16 cellular contexts compared by ENCODE assay signal in the genomic region with DNA sequence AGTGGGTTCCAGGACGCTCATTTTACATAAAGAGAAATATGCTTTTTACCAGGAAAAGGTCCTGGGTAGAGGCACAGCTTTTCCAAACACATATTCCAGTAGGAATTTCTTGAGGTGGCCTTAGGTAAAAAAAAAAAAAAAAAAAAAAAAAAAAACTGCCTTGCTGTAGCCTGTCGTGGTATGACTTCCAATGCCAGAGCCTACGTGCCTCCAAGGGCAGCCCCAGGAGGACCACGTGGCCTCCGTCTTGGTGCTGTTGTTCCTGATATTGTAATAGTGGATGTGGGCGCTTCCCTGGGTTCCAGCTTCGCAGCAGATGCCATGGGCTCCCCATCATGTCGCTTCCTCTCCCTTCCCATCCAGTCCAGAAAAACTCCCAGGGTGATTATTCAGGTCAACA. TPM values are rescaled to one million over a fixed set of nuclear protein-coding genes. Genes with fewer than 3 reads are reported as not detected.
A peak's percentile ranks its signal among the peaks of the same experiment; 100 is the strongest.
DNase-seq lines count a peak whose midpoint lies in the region; ATAC-seq and TF ChIP-seq lines count a peak whose summit lies in the region.
"Had no signal": no experiment of that assay in that cellular context is flagged by ENCODE, and none has a peak within 500 bp of the region (broad histone marks: within the 10 kb centered on the region; RNA-seq: fewer than 3 reads in every experiment).

No MANE protein-coding gene starts in this region.

- TF ChIP-seq CTCF in heart left ventricle (IDR thresholded peaks at IDR 0.05) (no peak), HEK293 (tag by site-specific recombination; IDR thresholded peaks at IDR 0.05) (no peak), progenitor cell of endocrine pancreas (IDR thresholded peaks at IDR 0.05; ENCODE audit: unreplicated experiment) (no peak)

- no peak overlapping the region for H4K8ac ChIP-seq in mesenchymal stem cell (ENCODE audit: low read length)

- no peak overlapping the region for H3K4me2 ChIP-seq in mesenchymal stem cell (ENCODE audit: low read length, poor library complexity, severe bottlenecking)

- H2AFZ ChIP-seq in mesenchymal stem cell (ENCODE audit: low read depth, low read length): no peak overlapping the region

- WGBS in heart left ventricle, 4 donors: 87 to 94% (median 91%) methylated on average over 8 of the region's 8 CpGs
- WGBS in mesenchymal stem cell: 88% methylated on average over 7 of the region's 8 CpGs

- H3K79me1 ChIP-seq in mesenchymal stem cell (replicated peaks; ENCODE audit: low read length, poor library complexity, severe bottlenecking): no peaks in the 10 kb centered on the region

- peaks cover 14% of the 10 kb centered on the region for H3K4me1 Mint-ChIP-seq in progenitor cell of endocrine pancreas (ENCODE audit: low read depth)

- H3K27ac ChIP-seq in heart left ventricle (no peak overlapping the region), HEK293 (ENCODE audit: extremely low read depth, low read depth, low read length) (no peak overlapping the region), mesenchymal stem cell (ENCODE audit: low read length, poor library complexity, severe bottlenecking) (no peak overlapping the region)
- H3K27ac ChIP-seq: HL-60 had no signal

- no peaks in the 10 kb centered on the region for H3K9me3 Mint-ChIP-seq in progenitor cell of endocrine pancreas (ENCODE audit: low read depth)
- H3K9me3 Mint-ChIP-seq: CD4-positive, alpha-beta T cell; HFFc6 had no signal

- ATAC-seq in Right ventricle myocardium superior (ENCODE audit: poor library complexity): no peak
- ATAC-seq in heart left ventricle: no peak
- no peak for ATAC-seq in GM21526 (IDR thresholded peaks at IDR 0.05; ENCODE audit: low FRiP score, unreplicated experiment)

- peaks cover 41% of the 10 kb centered on the region for H3K27me3 Mint-ChIP-seq in progenitor cell of endocrine pancreas
- H3K27me3 Mint-ChIP-seq: B cell; CD4-positive, alpha-beta T cell had no signal

- POLR2A ChIA-PET in HEK293 (lab: Yijun Ruan, JAX): no interaction called here

- no peak overlapping the region for H3K4me3 Mint-ChIP-seq in progenitor cell of endocrine pancreas (ENCODE audit: low read depth)
- H3K4me3 Mint-ChIP-seq: B cell; CD4-positive, alpha-beta T cell; HFFc6 had no signal

- no peak overlapping the region for H3K23ac ChIP-seq in mesenchymal stem cell (ENCODE audit: low read length in 2 of 2)

- H2BK15ac ChIP-seq in mesenchymal stem cell (ENCODE audit: low read depth, poor library complexity, severe bottlenecking): no peak overlapping the region

- CTCF ChIA-PET in HEK293 (lab: Yijun Ruan, JAX): no interaction called here

- H3K36me3 Mint-ChIP-seq in progenitor cell of endocrine pancreas (ENCODE audit: insufficient read depth): no peaks in the 10 kb centered on the region

- H3K4ac ChIP-seq in mesenchymal stem cell (ENCODE audit: low read depth in 1 of 2, low read length in 2 of 2): no peak overlapping the region

- intact Hi-C loops in Right ventricle myocardium superior (cut with DNase I): no loop called here
- intact Hi-C loops in heart left ventricle (cut with DNase I): no loop called here

- no peak overlapping the region for H2BK120ac ChIP-seq in mesenchymal stem cell (ENCODE audit: low read depth, low read length)

- H3K4me3 ChIP-seq in heart left ventricle (no peak overlapping the region), HEK293 (ENCODE audit: low read depth, low read length) (no peak overlapping the region), mesenchymal stem cell (ENCODE audit: insufficient read depth in 1 of 2, low read depth in 1 of 2, low read length in 2 of 2) (no peak overlapping the region)
- H3K4me3 ChIP-seq: HAP-1 had no signal

- H3K27me3 ChIP-seq in heart left ventricle (no peaks in the 10 kb centered on the region), mesenchymal stem cell (ENCODE audit: control insufficient read depth in 1 of 2, insufficient read depth in 1 of 2, low read length in 2 of 2) (peaks cover 28 to 41% of the 10 kb centered on the region in 2 experiments)

- DNase-seq in Right ventricle myocardium superior: peak; percentile 20
- DNase-seq in heart left ventricle: no peak
- peak; percentile 78 for DNase-seq in NCI-H69 (lab: John Stamatoyannopoulos, UW)
- no peak for DNase-seq in progenitor cell of endocrine pancreas (ENCODE audit: low spot score, unreplicated experiment)
- DNase-seq in mesenchymal stem cell: no peak
- no peak for DNase-seq in NK-92 (lab: John Stamatoyannopoulos, UW; ENCODE audit: unreplicated experiment)
- DNase-seq: C1 segment of cervical spinal cord; CD4-positive, alpha-beta T cell; DND-41; GDM1; HFFc6 had no signal

- no peaks in the 10 kb centered on the region for H3K36me3 ChIP-seq in heart left ventricle
- H3K36me3 ChIP-seq in HEK293 (ENCODE audit: control insufficient read depth in 2 of 2, insufficient read depth in 1 of 2, low read length in 2 of 2): no peaks in the 10 kb centered on the region
- H3K36me3 ChIP-seq in mesenchymal stem cell (ENCODE audit: control insufficient read depth in 1 of 2, insufficient read depth in 2 of 2, low read depth in 1 of 2, low read length in 2 of 2): no peaks in the 10 kb centered on the region
- H3K36me3 ChIP-seq: HAP-1 had no signal

- H3K4me1 ChIP-seq in heart left ventricle (peaks cover 0 to 34% (median 10%) of the 10 kb centered on the region in 12 donors), HEK293 (ENCODE audit: control insufficient read depth, insufficient read depth, low read length) (no peaks in the 10 kb centered on the region), mesenchymal stem cell (ENCODE audit: control insufficient read depth, insufficient read depth, low read depth, low read length) (no peaks in the 10 kb centered on the region)
- H3K4me1 ChIP-seq: HAP-1 had no signal

- TF ChIP-seq POLR2A in heart left ventricle (IDR thresholded peaks at IDR 0.05): no peak

- H3K18ac ChIP-seq in mesenchymal stem cell (ENCODE audit: low read depth in 1 of 2, low read length in 2 of 2): no peak overlapping the region

- H3K9ac ChIP-seq in mesenchymal stem cell (ENCODE audit: low read length): no peak overlapping the region

- no peak overlapping the region for H2AK5ac ChIP-seq in mesenchymal stem cell (ENCODE audit: low read length, severe bottlenecking)

- H2BK5ac ChIP-seq in mesenchymal stem cell (ENCODE audit: low read depth, low read length, poor library complexity, severe bottlenecking): no peak overlapping the region

- H3K9me3 ChIP-seq in heart left ventricle (no peaks in the 10 kb centered on the region), HEK293 (ENCODE audit: control insufficient read depth, insufficient read depth, low read depth, low read length) (no peaks in the 10 kb centered on the region), mesenchymal stem cell (ENCODE audit: control insufficient read depth, low read length) (no peaks in the 10 kb centered on the region)
- H3K9me3 ChIP-seq: HAP-1 had no signal

- H3K27ac Mint-ChIP-seq in progenitor cell of endocrine pancreas: peak overlapping the region; percentile 33
- H3K27ac Mint-ChIP-seq: B cell; CD4-positive, alpha-beta T cell; HFFc6 had no signal

- no peak overlapping the region for H4K91ac ChIP-seq in mesenchymal stem cell (ENCODE audit: low read length)

- no peak overlapping the region for H3K14ac ChIP-seq in mesenchymal stem cell (ENCODE audit: low read length in 2 of 2)

- H2BK12ac ChIP-seq in mesenchymal stem cell (ENCODE audit: low read length in 2 of 2): no peak overlapping the region

TF ChIP-seq in HEK293, 187 proteins besides CTCF, POLR2A, EP300 and RAD21:
- no peak for TF ChIP-seq BCL11B (tag by site-specific recombination; IDR thresholded peaks at IDR 0.05; ENCODE audit: low read depth)
- TF ChIP-seq ZNF362 (tag by site-specific recombination; IDR thresholded peaks at IDR 0.05): 0 out of 2 replicates have a peak, but pooled peaks have one; percentile 56
- TF ChIP-seq, protein P1, sequence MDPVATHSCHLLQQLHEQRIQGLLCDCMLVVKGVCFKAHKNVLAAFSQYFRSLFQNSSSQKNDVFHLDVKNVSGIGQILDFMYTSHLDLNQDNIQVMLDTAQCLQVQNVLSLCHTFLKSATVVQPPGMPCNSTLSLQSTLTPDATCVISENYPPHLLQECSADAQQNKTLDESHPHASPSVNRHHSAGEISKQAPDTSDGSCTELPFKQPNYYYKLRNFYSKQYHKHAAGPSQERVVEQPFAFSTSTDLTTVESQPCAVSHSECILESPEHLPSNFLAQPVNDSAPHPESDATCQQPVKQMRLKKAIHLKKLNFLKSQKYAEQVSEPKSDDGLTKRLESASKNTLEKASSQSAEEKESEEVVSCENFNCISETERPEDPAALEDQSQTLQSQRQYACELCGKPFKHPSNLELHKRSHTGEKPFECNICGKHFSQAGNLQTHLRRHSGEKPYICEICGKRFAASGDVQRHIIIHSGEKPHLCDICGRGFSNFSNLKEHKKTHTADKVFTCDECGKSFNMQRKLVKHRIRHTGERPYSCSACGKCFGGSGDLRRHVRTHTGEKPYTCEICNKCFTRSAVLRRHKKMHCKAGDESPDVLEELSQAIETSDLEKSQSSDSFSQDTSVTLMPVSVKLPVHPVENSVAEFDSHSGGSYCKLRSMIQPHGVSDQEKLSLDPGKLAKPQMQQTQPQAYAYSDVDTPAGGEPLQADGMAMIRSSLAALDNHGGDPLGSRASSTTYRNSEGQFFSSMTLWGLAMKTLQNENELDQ (tag by site-specific recombination; IDR thresholded peaks at IDR 0.05; ENCODE audit: low read depth): no peak

RNA-seq across cellular contexts. Expression of gene PRKAG2, which starts 49.3 kb away (rescaled TPM):
- total RNA-seq in Right ventricle myocardium superior (120 TPM), heart left ventricle (100 to 1,000 TPM in 7 of 9 donors, 10 to 100 TPM in 2; 50.2 to 179 (median 108) TPM), progenitor cell of endocrine pancreas (20.6 and 23.4 TPM in 2 replicates)
- 100 to 1,000 TPM in 1 of 2 donors, 10 to 100 TPM in 1; 61.3 to 119 TPM for polyA plus RNA-seq in heart left ventricle
- 18.0 TPM for polyA plus RNA-seq in mesenchymal stem cell (2013, experiment 1 of 2)
- 18.8 TPM for polyA plus RNA-seq in mesenchymal stem cell (2013, experiment 2 of 2)

Comparison
In these comparisons a context has a peak if more than half of its experiments do, and no peak if none do; other contexts are left out.
1. DNase-seq: peak in Right ventricle myocardium superior (single experiment) and NCI-H69 (single experiment); none in heart left ventricle (0 of 5), progenitor cell of endocrine pancreas (single experiment), mesenchymal stem cell (single experiment) and NK-92 (single experiment).